In genomic region chr15:82307714-82308081, GRCh38 we compare ENCODE assay signal across 30 cellular contexts. TPM values are rescaled to one million over a fixed set of nuclear protein-coding genes. Genes with fewer than 3 reads are reported as not detected.
"Had no signal": no experiment of that assay in that cellular context is flagged by ENCODE, and none has a peak within 500 bp of the region (broad histone marks: within the 10 kb centered on the region; RNA-seq: fewer than 3 reads in every experiment).

No MANE protein-coding gene starts in this region.

- H3K4me3 Mint-ChIP-seq: activated CD8-positive, alpha-beta memory T cell treated with anti-CD3 and anti-CD28 coated beads, Interleukin-2, amount 10 ng/mL, durations not matched to agents 7 days and 5 days; activated CD8-positive, alpha-beta T cell treated with anti-CD3 and anti-CD28 coated beads, Interleukin-2, amount 10 ng/mL, durations not matched to agents 7 days and 5 days; activated naive CD8-positive, alpha-beta T cell; activated T-cell treated with anti-CD3 and anti-CD28 coated beads, Interleukin-2, amount 50 U/mL, for 4 hours; T-helper 17 cell; WTC11 had no signal

- H3K4me3 ChIP-seq: K562 had no signal

- H3K27me3 Mint-ChIP-seq: activated naive CD8-positive, alpha-beta T cell; T-helper 17 cell had no signal

- H3K27ac Mint-ChIP-seq: activated CD8-positive, alpha-beta memory T cell treated with anti-CD3 and anti-CD28 coated beads, Interleukin-2, amount 10 ng/mL, durations not matched to agents 7 days and 5 days; activated CD8-positive, alpha-beta T cell treated with anti-CD3 and anti-CD28 coated beads, Interleukin-2, amount 10 ng/mL, durations not matched to agents 7 days and 5 days; activated naive CD8-positive, alpha-beta T cell; T-helper 17 cell; WTC11 had no signal

- ATAC-seq: activated CD8-positive, alpha-beta memory T cell treated with anti-CD3 and anti-CD28 coated beads, Interleukin-2, amount 10 ng/mL, durations not matched to agents 7 days and 5 days; activated CD8-positive, alpha-beta T cell treated with anti-CD3 and anti-CD28 coated beads, Interleukin-2, amount 10 ng/mL, durations not matched to agents 7 days and 5 days; activated T-cell treated with anti-CD3 and anti-CD28 coated beads, Interleukin-2, amount 50 U/mL, for 4 hours; Panc1; T-helper 17 cell had no signal

- H3K4me1 Mint-ChIP-seq: activated CD8-positive, alpha-beta memory T cell treated with anti-CD3 and anti-CD28 coated beads, Interleukin-2, amount 10 ng/mL, durations not matched to agents 7 days and 5 days; WTC11 had no signal

- DNase-seq: activated CD4-positive, alpha-beta T cell treated with anti-CD3 and anti-CD28 coated beads for 48 hours; activated CD4-positive, alpha-beta T cell treated with anti-CD3 and anti-CD28 coated beads, Interleukin-2, amount 50 U/mL, for 4 hours; activated CD4-positive, CD25-positive, alpha-beta regulatory T cell treated with anti-CD3 and anti-CD28 coated beads, Interleukin-2, amount 50 U/mL, for 72 hours; activated CD8-positive, alpha-beta memory T cell treated with anti-CD3 and anti-CD28 coated beads, Interleukin-2, amount 10 ng/mL, durations not matched to agents 7 days and 5 days; activated CD8-positive, alpha-beta T cell treated with anti-CD3 and anti-CD28 coated beads, Interleukin-2, amount 10 ng/mL, durations not matched to agents 7 days and 5 days; activated effector memory CD4-positive, alpha-beta T cell treated with anti-CD3 and anti-CD28 coated beads, Interleukin-2, amount 50 U/mL, for 16 hours; activated naive CD4-positive, alpha-beta T cell treated with Interleukin-2 at 50 U/mL for 16 hours; activated T-cell treated with anti-CD3 and anti-CD28 coated beads, Interleukin-2, amount 50 U/mL, for 4 hours; anterior cingulate cortex; caudate nucleus; Karpas-422; MM.1S; NCI-H1105; NCI-H1436; NCI-H1694 treated with DMSO at 0.1 percent for 48 hours; NCI-H2029 treated with DMSO at 0.1 percent for 48 hours; NCI-H345; NCI-H510A; NCI-H526 treated with DMSO at 0.1 percent for 48 hours; NCI-H82; OCI-M1; RPMI8226; SHP77 treated with DMSO at 0.1 percent for 48 hours; T-helper 17 cell; T-helper 9 cell had no signal

- H3K36me3 Mint-ChIP-seq: activated CD8-positive, alpha-beta memory T cell treated with anti-CD3 and anti-CD28 coated beads, Interleukin-2, amount 10 ng/mL, durations not matched to agents 7 days and 5 days; WTC11 had no signal

RNA-seq across cellular contexts. Expression of gene SAXO2, which starts 45.1 kb away (rescaled TPM):
- total RNA-seq: activated CD8-positive, alpha-beta memory T cell treated with anti-CD3 and anti-CD28 coated beads, Interleukin-2, amount 10 ng/mL, durations not matched to agents 7 days and 5 days; SK-MEL-5 had no signal
